ENCODE assay signal across 14 cellular contexts in the genomic region with DNA sequence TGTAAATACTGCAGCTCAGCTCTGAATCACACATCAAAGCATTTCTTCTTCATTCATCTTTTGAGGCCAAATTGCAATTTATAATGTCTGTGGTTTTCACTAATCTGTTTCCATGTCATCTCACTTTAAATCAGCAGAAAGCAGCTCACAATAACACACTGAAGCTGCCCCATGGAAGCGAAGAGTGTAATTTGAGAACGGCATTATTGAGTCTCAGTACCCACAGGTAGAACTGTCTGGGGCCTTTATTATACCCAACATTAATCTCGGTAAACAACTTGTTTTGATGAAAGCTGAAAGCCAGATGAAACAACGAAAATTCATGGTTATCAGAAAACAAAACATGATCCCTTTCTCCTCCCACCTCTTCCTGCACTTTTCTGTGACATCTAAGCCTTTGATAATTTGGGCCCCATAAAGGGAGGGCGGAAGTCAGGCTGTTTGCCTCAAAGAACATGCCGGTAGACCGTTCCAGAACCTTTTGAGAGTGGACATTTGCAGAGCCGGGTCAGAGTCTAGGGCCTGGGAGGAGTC.
DNase-seq lines count a peak whose midpoint lies in the region; ATAC-seq and TF ChIP-seq lines count a peak whose summit lies in the region.
"Had no signal": no experiment of that assay in that cellular context is flagged by ENCODE, and none has a peak within 500 bp of the region (broad histone marks: within the 10 kb centered on the region; RNA-seq: fewer than 3 reads in every experiment).

No MANE protein-coding gene starts in this region.

- H3K27ac Mint-ChIP-seq in activated naive CD8-positive, alpha-beta T cell treated with anti-CD3 and anti-CD28 coated beads for 36 hours: peak overlapping the region; percentile 41
- peak overlapping the region; percentile 76 for H3K27ac Mint-ChIP-seq in neural progenitor cell

- H3K4me3 Mint-ChIP-seq in activated naive CD8-positive, alpha-beta T cell treated with anti-CD3 and anti-CD28 coated beads for 36 hours: no peak overlapping the region
- H3K4me3 Mint-ChIP-seq in neural progenitor cell: no peak overlapping the region

- H3K36me3 Mint-ChIP-seq in activated naive CD8-positive, alpha-beta T cell treated with anti-CD3 and anti-CD28 coated beads for 36 hours: no peaks in the 10 kb centered on the region
- H3K36me3 Mint-ChIP-seq in neural progenitor cell: no peaks in the 10 kb centered on the region

- no peak overlapping the region for H3K27ac ChIP-seq in neural progenitor cell
- H3K27ac ChIP-seq: ovary, transverse colon had no signal

- H3K9me3 ChIP-seq in neural progenitor cell (ENCODE audit: low read depth): no peaks in the 10 kb centered on the region
- H3K9me3 ChIP-seq: ovary, transverse colon had no signal

- no peak for ATAC-seq in HG03565 (IDR thresholded peaks at IDR 0.05; ENCODE audit: unreplicated experiment)

- no peak overlapping the region for H3K9ac ChIP-seq in neural progenitor cell

- H2AFZ ChIP-seq in neural progenitor cell (replicated peaks): no peak overlapping the region

- no peaks in the 10 kb centered on the region for H3K9me3 Mint-ChIP-seq in activated naive CD8-positive, alpha-beta T cell treated with anti-CD3 and anti-CD28 coated beads for 36 hours
- H3K9me3 Mint-ChIP-seq in neural progenitor cell: no peaks in the 10 kb centered on the region

- intact Hi-C loops in cardiac septum (cut with DNase I): no loop called here

- TF ChIP-seq CTCF in neural progenitor cell (IDR thresholded peaks at IDR 0.05): no peak

- no peaks in the 10 kb centered on the region for H3F3A ChIP-seq in neural progenitor cell (ENCODE audit: low read depth)

- H3K4me1 ChIP-seq in neural progenitor cell: peaks cover 38% of the 10 kb centered on the region

- peaks cover 12% of the 10 kb centered on the region for H3K4me1 Mint-ChIP-seq in activated naive CD8-positive, alpha-beta T cell treated with anti-CD3 and anti-CD28 coated beads for 36 hours
- H3K4me1 Mint-ChIP-seq in neural progenitor cell: peaks cover 60% of the 10 kb centered on the region

- peak; percentile 28 for DNase-seq in NCI-H510A treated with DMSO at 0.1 percent for 48 hours (lab: John Stamatoyannopoulos, UW)
- DNase-seq in NCI-H510A (lab: John Stamatoyannopoulos, UW): no peak
- peak; percentile 57 for DNase-seq in NCI-H128 (lab: John Stamatoyannopoulos, UW; ENCODE audit: unreplicated experiment)
- no peak for DNase-seq in activated naive CD8-positive, alpha-beta T cell treated with anti-CD3 and anti-CD28 coated beads for 36 hours
- no peak for DNase-seq in neural progenitor cell (ENCODE audit: low spot score)
- DNase-seq in cardiac septum (ENCODE audit: low spot score): no peak
- no peak for DNase-seq in HUDEP-2 (lab: John Stamatoyannopoulos, UW; ENCODE audit: unreplicated experiment in 76 of 76)
- DNase-seq: amygdala; kidney; NK-92 treated with Interleukin-12 subunit alpha and Interleukin-12 subunit beta, amount 100 ng/mL, for 24 hours; T-helper 9 cell; transverse colon had no signal

- H4K20me1 ChIP-seq in neural progenitor cell (ENCODE audit: low read depth): no peaks in the 10 kb centered on the region

- H3K27me3 ChIP-seq in neural progenitor cell: no peaks in the 10 kb centered on the region
- H3K27me3 ChIP-seq: ovary, transverse colon had no signal

- H3K4me3 ChIP-seq in neural progenitor cell: no peak overlapping the region
- H3K4me3 ChIP-seq: ovary, transverse colon had no signal

- H3K4me2 ChIP-seq in neural progenitor cell: peak overlapping the region; percentile 12

- H3K36me3 ChIP-seq in neural progenitor cell: no peaks in the 10 kb centered on the region
- H3K36me3 ChIP-seq: ovary, transverse colon had no signal

- no peaks in the 10 kb centered on the region for H3K79me2 ChIP-seq in neural progenitor cell (ENCODE audit: low read depth)

- H3K27me3 Mint-ChIP-seq in activated naive CD8-positive, alpha-beta T cell treated with anti-CD3 and anti-CD28 coated beads for 36 hours: no peaks in the 10 kb centered on the region
- H3K27me3 Mint-ChIP-seq in neural progenitor cell (ENCODE audit: insufficient read depth, low read depth): no peaks in the 10 kb centered on the region

Comparison
In these comparisons a context has a peak if more than half of its experiments do, and no peak if none do; other contexts are left out.
1. DNase-seq: peak in NCI-H510A treated with DMSO at 0.1 percent for 48 hours (single experiment) and NCI-H128 (single experiment); none in NCI-H510A (single experiment), activated naive CD8-positive, alpha-beta T cell treated with anti-CD3 and anti-CD28 coated beads for 36 hours (single experiment), neural progenitor cell (single experiment), cardiac septum (single experiment) and HUDEP-2 (0 of 76).